21 cellular contexts compared by ENCODE assay signal in the genomic region with DNA sequence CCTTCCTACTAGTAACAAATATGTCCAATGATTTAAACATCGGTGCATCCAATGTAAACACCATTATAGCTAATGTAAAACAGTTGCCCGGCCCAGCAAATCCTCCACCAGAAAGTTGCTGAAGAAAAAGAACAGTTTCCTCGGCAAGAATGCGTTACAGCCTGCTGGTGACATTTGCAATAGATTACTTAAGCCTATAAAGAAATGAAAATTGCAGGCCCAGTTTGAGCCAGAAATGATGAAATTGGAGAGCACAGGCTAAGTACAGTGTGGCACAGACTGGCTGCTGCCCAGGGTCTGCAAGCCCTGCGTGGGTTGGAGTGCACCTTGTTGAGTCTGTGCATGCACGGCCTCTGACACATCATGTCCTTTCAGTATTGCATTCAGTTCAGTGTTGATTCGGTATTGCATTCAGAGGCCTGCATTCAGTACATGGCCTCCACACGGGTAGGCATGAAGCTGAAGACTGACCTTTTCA.
DNase-seq lines count a peak whose midpoint lies in the region; TF ChIP-seq lines count a peak whose summit lies in the region.
"Had no signal": no experiment of that assay in that cellular context is flagged by ENCODE, and none has a peak within 500 bp of the region (broad histone marks: within the 10 kb centered on the region; RNA-seq: fewer than 3 reads in every experiment).

No MANE protein-coding gene starts in this region.

- H4K8ac ChIP-seq in neuronal stem cell (ENCODE audit: low read depth, low read length): no peak overlapping the region

- no peak overlapping the region for H4K91ac ChIP-seq in neuronal stem cell (ENCODE audit: low read depth, low read length, poor library complexity)

- H3K9ac ChIP-seq in adipocyte (ENCODE audit: low read length) (peak overlapping the region; percentile 2), neuronal stem cell (ENCODE audit: low read depth, low read length, poor library complexity) (no peak overlapping the region)
- H3K9ac ChIP-seq: neural progenitor cell had no signal

- no peak overlapping the region for H2BK12ac ChIP-seq in neuronal stem cell (ENCODE audit: low read length)

- H3K4me3 ChIP-seq in AG10803 (ENCODE audit: low read length): no peak overlapping the region
- no peak overlapping the region for H3K4me3 ChIP-seq in adipocyte (ENCODE audit: low read length)
- H3K4me3 ChIP-seq in neuronal stem cell (ENCODE audit: low read length in 2 of 2): no peak overlapping the region
- H3K4me3 ChIP-seq: dorsolateral prefrontal cortex, K562, mucosa of descending colon, neural progenitor cell had no signal

- no peak overlapping the region for H3K14ac ChIP-seq in neuronal stem cell (ENCODE audit: low read length)

- whole genome bisulfite sequencing in neuronal stem cell (ENCODE audit: extremely low coverage in 2 of 2, insufficient read length in 2 of 2, insufficient replicate concordance in 1 of 2), 2 donors: no CpG with 5 or more reads among the region's 8 CpGs

- H2BK120ac ChIP-seq in neuronal stem cell (ENCODE audit: low read depth, low read length): no peak overlapping the region

- no peak overlapping the region for H2AFZ ChIP-seq in neuronal stem cell (ENCODE audit: low read length)
- H2AFZ ChIP-seq: neural progenitor cell had no signal

- no peak overlapping the region for H3K4ac ChIP-seq in neuronal stem cell (ENCODE audit: low read length)

- no peak overlapping the region for H3K4me2 ChIP-seq in neuronal stem cell (ENCODE audit: insufficient read depth, low read length, poor library complexity, severe bottlenecking)
- H3K4me2 ChIP-seq: neural progenitor cell had no signal

- H3K18ac ChIP-seq in neuronal stem cell (ENCODE audit: low read length): peak overlapping the region; percentile 80

- TF ChIP-seq CTCF in AG10803 (conservative IDR thresholded peaks at IDR 0.05; ENCODE audit: low read length): no peak
- no peak for TF ChIP-seq CTCF in GM20000 (IDR thresholded peaks at IDR 0.05; ENCODE audit: extremely low read depth, missing control alignments)

- peak; percentile 56 for DNase-seq in AG10803 (ENCODE audit: low read depth)
- DNase-seq in adipocyte (ENCODE audit: low read depth): peak; percentile 89
- DNase-seq in fibroblast of peridontal ligament (ENCODE audit: extremely low read depth): peak; percentile 73
- DNase-seq in neuronal stem cell (ENCODE audit: low spot score): no peak
- no peak for DNase-seq in GM20000 (ENCODE audit: low spot score)
- no peak for DNase-seq in middle frontal gyrus (ENCODE audit: extremely low spot score, low spot score)
- no peak for DNase-seq in SKM-1 (lab: John Stamatoyannopoulos, UW; ENCODE audit: unreplicated experiment)
- DNase-seq in DMS79 (lab: John Stamatoyannopoulos, UW): no peak
- DNase-seq: activated CD4-positive, alpha-beta memory T cell treated with anti-CD3 and anti-CD28 coated beads for 36 hours; activated CD8-positive, alpha-beta memory T cell treated with anti-CD3 and anti-CD28 coated beads, Interleukin-2, amount 50 U/mL, for 48 hours; dorsolateral prefrontal cortex; islet precursor cell; MM.1S; NCI-H1417 treated with DMSO at 0.1 percent for 48 hours; SHP77 treated with DMSO at 0.1 percent for 48 hours; stimulated activated CD8-positive, alpha-beta memory T cell treated with anti-CD3 and anti-CD28 coated beads, Interleukin-4, amount 100 ng/mL, for 48 hours; T-cell had no signal

- H3K27ac ChIP-seq in neuronal stem cell (replicated peaks; ENCODE audit: low read length): no peak overlapping the region
- H3K27ac ChIP-seq: C4-2B, dorsolateral prefrontal cortex, neural progenitor cell had no signal

- H3K27me3 ChIP-seq in adipocyte (replicated peaks; ENCODE audit: control insufficient read depth, insufficient read depth, low read length): no peaks in the 10 kb centered on the region
- H3K27me3 ChIP-seq in neuronal stem cell (ENCODE audit: control insufficient read depth in 3 of 3, insufficient read depth in 3 of 3, low read depth in 1 of 3, low read length in 3 of 3): no peaks in the 10 kb centered on the region
- H3K27me3 ChIP-seq: dorsolateral prefrontal cortex, neural progenitor cell had no signal

- H2AK5ac ChIP-seq in neuronal stem cell (ENCODE audit: low read depth, low read length): no peak overlapping the region

- H3K36me3 ChIP-seq in adipocyte (ENCODE audit: control insufficient read depth, insufficient read depth, low read length, severe bottlenecking): no peaks in the 10 kb centered on the region
- H3K36me3 ChIP-seq in neuronal stem cell (replicated peaks in 1 of 2; ENCODE audit: control insufficient read depth in 2 of 2, insufficient read depth in 2 of 2, low read length in 2 of 2): no peaks in the 10 kb centered on the region
- H3K36me3 ChIP-seq: neural progenitor cell had no signal

- H3K79me1 ChIP-seq in neuronal stem cell (ENCODE audit: low read depth, low read length): no peaks in the 10 kb centered on the region

- no peak overlapping the region for H2BK15ac ChIP-seq in neuronal stem cell (ENCODE audit: low read length)

- peaks cover 10% of the 10 kb centered on the region for H3K4me1 ChIP-seq in adipocyte (ENCODE audit: control insufficient read depth, insufficient read depth, low read length)
- H3K4me1 ChIP-seq in neuronal stem cell (ENCODE audit: control insufficient read depth in 2 of 2, insufficient read depth in 1 of 2, low read depth in 1 of 2, low read length in 2 of 2): no peaks in the 10 kb centered on the region
- H3K4me1 ChIP-seq: neural progenitor cell had no signal

- peaks cover 4% of the 10 kb centered on the region for H3K9me3 ChIP-seq in adipocyte (ENCODE audit: control insufficient read depth, low read length)
- no peaks in the 10 kb centered on the region for H3K9me3 ChIP-seq in neuronal stem cell (replicated peaks in 1 of 2; ENCODE audit: control insufficient read depth in 2 of 2, insufficient read depth in 1 of 2, low read depth in 1 of 2, low read length in 2 of 2)
- H3K9me3 ChIP-seq: mucosa of descending colon had no signal

- H3K23ac ChIP-seq in neuronal stem cell (ENCODE audit: low read depth, low read length, poor library complexity): no peak overlapping the region

- no peak overlapping the region for H2BK5ac ChIP-seq in neuronal stem cell (ENCODE audit: low read length)

Comparison
In these comparisons a context has a peak if more than half of its experiments do, and no peak if none do; other contexts are left out.
1. DNase-seq: peak in AG10803 (single experiment), adipocyte (single experiment) and fibroblast of peridontal ligament (single experiment); none in neuronal stem cell (single experiment), GM20000 (single experiment), middle frontal gyrus (single experiment), SKM-1 (single experiment) and DMS79 (single experiment).